In the genomic region with DNA sequence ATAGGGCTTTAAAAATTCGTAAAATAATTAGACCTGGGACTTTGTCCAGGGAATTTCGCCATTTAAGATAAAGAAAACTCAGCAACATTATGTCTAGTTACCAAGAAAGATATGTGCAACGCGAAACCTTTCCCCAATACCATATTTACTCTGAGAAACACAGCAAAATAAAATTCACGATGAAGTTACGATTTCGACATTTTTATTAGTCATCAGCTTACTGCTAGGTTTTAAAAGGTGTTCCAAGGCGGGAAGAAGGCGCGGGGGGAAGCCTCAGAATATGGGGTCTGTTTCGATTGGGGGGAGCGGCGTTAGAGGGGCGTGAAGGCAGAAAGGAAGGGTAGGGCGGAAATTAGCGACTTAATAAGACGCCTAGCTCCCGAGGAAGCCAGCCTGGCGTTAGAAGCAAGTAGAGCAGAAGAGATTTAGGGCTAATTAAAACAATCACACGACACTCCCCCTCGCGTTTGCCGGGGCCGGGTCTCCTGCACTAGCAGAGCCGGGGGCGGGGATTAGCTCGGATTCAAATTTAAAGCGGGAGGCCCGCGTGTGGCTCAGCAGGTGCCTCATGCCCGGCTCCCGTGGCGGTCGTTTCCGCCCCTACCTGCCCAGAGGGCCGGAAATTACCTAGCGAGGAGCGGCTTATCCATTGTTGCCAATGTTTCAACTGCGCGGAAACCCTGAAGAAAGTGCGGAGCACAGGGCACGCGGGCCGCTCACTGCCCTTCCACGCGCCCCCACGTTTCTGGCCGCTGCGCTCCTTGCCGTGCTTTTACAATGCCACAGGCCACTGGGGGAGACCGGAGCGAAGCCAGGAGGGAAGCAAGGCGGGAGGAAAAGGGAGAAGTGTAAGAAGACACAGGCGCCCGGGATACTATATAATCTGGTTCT, we compare ENCODE assay signal across 8 cellular contexts. TPM values are rescaled to one million over a fixed set of nuclear protein-coding genes. Genes with fewer than 3 reads are reported as not detected.
DNase-seq lines count a peak whose midpoint lies in the region; ATAC-seq, FAIRE-seq and TF ChIP-seq lines count a peak whose summit lies in the region.

No MANE protein-coding gene starts in this region.

- H3K79me2 ChIP-seq in ACC112 (ENCODE audit: control insufficient read depth, insufficient read depth, low read length, unreplicated experiment), result peaks cover 32% of the 10 kb centered on the region

- peaks cover 24% of the 10 kb centered on the region for H3K4me1 ChIP-seq in ACC112 (ENCODE audit: control insufficient read depth, insufficient read depth, low read length, unreplicated experiment)

- H2AFZ ChIP-seq in ACC112 (ENCODE audit: low read length, unreplicated experiment), result peak overlapping the region; percentile 97

- ATAC-seq in GM18907 (IDR thresholded peaks at IDR 0.05; ENCODE audit: unreplicated experiment) (peak; percentile 56), HG03135 (IDR thresholded peaks at IDR 0.05; ENCODE audit: unreplicated experiment) (peak; percentile 44)

- H3K27ac ChIP-seq in ACC112 (ENCODE audit: low read depth, low read length) (peak overlapping the region; percentile 36; the same call in 1 of the 2 replicates), VCaP (peak overlapping the region; percentile 93)

- DNase-seq in NCI-H2196 (lab: John Stamatoyannopoulos, UW; ENCODE audit: unreplicated experiment) (peak; percentile 93), bronchial epithelial cell (ENCODE audit: low read depth) (peak; percentile 80), iPS-NIHi7 (ENCODE audit: extremely low spot score) (peak; percentile 82), smooth muscle cell of the brain vasculature (ENCODE audit: low read depth, low spot score) (peak; percentile 28)

- peaks cover under 1% of the 10 kb centered on the region; the same call in 1 of the 2 replicates for H3K27me3 ChIP-seq in ACC112 (ENCODE audit: insufficient read depth, low read length)
- H3K27me3 ChIP-seq in bronchial epithelial cell (ENCODE audit: control insufficient read depth, insufficient read depth, low read length), result no peaks in the 10 kb centered on the region

- H3K36me3 ChIP-seq in ACC112 (ENCODE audit: insufficient read depth, low read length) (no peaks in the 10 kb centered on the region), bronchial epithelial cell (ENCODE audit: control insufficient read depth, insufficient read depth, low read length) (no peaks in the 10 kb centered on the region)

- peak overlapping the region; percentile 87 for H3K4me3 ChIP-seq in ACC112 (ENCODE audit: low read depth, low read length)
- H3K4me3 ChIP-seq in bronchial epithelial cell (ENCODE audit: low read depth, low read length), result peak overlapping the region; percentile 77

- no peak for FAIRE-seq in bronchial epithelial cell (lab: Jason Lieb, UNC)

- TF ChIP-seq CTCF in VCaP (conservative IDR thresholded peaks at IDR 0.05) (no peak), bronchial epithelial cell (IDR thresholded peaks at IDR 0.05; ENCODE audit: insufficient read depth, low read length, severe bottlenecking) (no peak)

RNA-seq across cellular contexts. Expression of a gene that starts 0.8 kb away (rescaled TPM):
- total RNA-seq in bronchial epithelial cell, result 3.9 and 5.1 TPM in 2 replicates

Comparison
In these comparisons a context has a peak if more than half of its experiments do, and no peak if none do; other contexts are left out.
1. Peak in every context shown above with its lines: DNase-seq, ATAC-seq, H3K4me3 ChIP-seq and H3K27ac ChIP-seq.
2. DNase-seq: peak in every context shown above with its lines; median percentile 93 in NCI-H2196; 82 in iPS-NIHi7; 80 in bronchial epithelial cell; 28 in smooth muscle cell of the brain vasculature.